ENCODE assay signal across 8 cellular contexts in genomic region chr13:79481685-79482052, GRCh38.
A peak's percentile ranks its signal among the peaks of the same experiment; 100 is the strongest.
DNase-seq lines count a peak whose midpoint lies in the region; ATAC-seq and TF ChIP-seq lines count a peak whose summit lies in the region.

No MANE protein-coding gene starts in this region.

- peak overlapping the region; percentile 94 for H3K27ac Mint-ChIP-seq in activated naive CD8-positive, alpha-beta T cell

- no peak overlapping the region for H3K27ac ChIP-seq in iPS-20b (ENCODE audit: low read length)

- H3K4me1 Mint-ChIP-seq in activated naive CD8-positive, alpha-beta T cell (ENCODE audit: low read depth), result peaks cover 61% of the 10 kb centered on the region

- H3K27me3 ChIP-seq in iPS-20b (ENCODE audit: insufficient read depth, low read length), result peaks cover 19% of the 10 kb centered on the region

- peaks cover 8% of the 10 kb centered on the region for H3K36me3 Mint-ChIP-seq in activated naive CD8-positive, alpha-beta T cell

- no peaks in the 10 kb centered on the region for H3K36me3 ChIP-seq in iPS-20b (ENCODE audit: insufficient read depth, low read depth, low read length)

- no peaks in the 10 kb centered on the region for H3K27me3 Mint-ChIP-seq in activated naive CD8-positive, alpha-beta T cell

- H3K9me3 ChIP-seq in iPS-20b (ENCODE audit: insufficient read depth, low read depth, low read length), result no peaks in the 10 kb centered on the region

- DNase-seq in RPMI8226 (peak; percentile 3), AG20443 (ENCODE audit: low spot score) (no peak), NCI-H524 treated with DMSO at 0.1 percent for 48 hours (lab: John Stamatoyannopoulos, UW) (no peak)
- DNase-seq in stimulated activated CD4-positive, alpha-beta T cell treated with anti-CD3 and anti-CD28 coated beads, Interleukin-2, amount 100 ng/mL, for 4 hours (ENCODE audit: low read depth), result peak; percentile 85

- H3K4me1 ChIP-seq in iPS-20b (ENCODE audit: insufficient read depth, low read length), result peaks cover 10% of the 10 kb centered on the region

- ATAC-seq in GM18505 (IDR thresholded peaks at IDR 0.05; ENCODE audit: unreplicated experiment) (peak; percentile 30), HG02798 (IDR thresholded peaks at IDR 0.05; ENCODE audit: poor library complexity, unreplicated experiment) (peak; percentile 28)

- peak overlapping the region; percentile 95 for H3K4me3 ChIP-seq in iPS-20b (ENCODE audit: low read length)

- no peaks in the 10 kb centered on the region for H3K9me3 Mint-ChIP-seq in activated naive CD8-positive, alpha-beta T cell (ENCODE audit: low read depth)

- H3K4me3 Mint-ChIP-seq in activated naive CD8-positive, alpha-beta T cell, result peak overlapping the region; percentile 90

- no peak for TF ChIP-seq POLR2A in GM18505 (IDR thresholded peaks at IDR 0.05; ENCODE audit: borderline replicate concordance, extremely low read depth, insufficient read depth, insufficient read length)

- peak overlapping the region; percentile 74; the same call in 1 of the 2 replicates for H3K9ac ChIP-seq in iPS-20b (ENCODE audit: low read depth, low read length)

Comparison
In these comparisons a context has a peak if more than half of its experiments do, and no peak if none do; other contexts are left out.
1. DNase-seq: peak in RPMI8226 (single experiment) and stimulated activated CD4-positive, alpha-beta T cell treated with anti-CD3 and anti-CD28 coated beads, Interleukin-2, amount 100 ng/mL, for 4 hours (single experiment); none in AG20443 (single experiment) and NCI-H524 treated with DMSO at 0.1 percent for 48 hours (single experiment).